Comparison of ENCODE assay signal across 1 cellular context in the genomic region with DNA sequence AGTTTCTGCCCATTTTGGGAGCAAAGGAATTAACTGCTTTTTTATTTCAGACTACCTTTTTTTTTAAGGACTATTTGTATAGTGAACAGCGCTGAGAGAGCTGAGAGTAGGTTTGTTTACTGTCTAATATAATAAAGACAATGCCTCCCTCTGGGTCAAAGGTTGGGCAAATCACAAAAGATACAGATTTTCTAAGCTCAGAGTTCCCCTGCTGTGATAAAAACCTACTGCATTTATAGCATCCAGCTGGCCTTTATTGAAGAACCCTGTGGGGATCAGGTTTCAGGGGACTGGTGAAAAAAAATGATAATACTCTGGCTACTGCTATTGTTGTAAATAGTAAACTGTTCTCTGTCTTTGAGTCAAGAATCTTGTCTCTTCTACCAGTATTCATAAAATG.
TF ChIP-seq lines count a peak whose summit lies in the region.

No MANE protein-coding gene starts in this region.

TF ChIP-seq in WTC11, 78 proteins besides CTCF, POLR2A, EP300 and RAD21 (continued from another document):
- TF ChIP-seq, protein P1, sequence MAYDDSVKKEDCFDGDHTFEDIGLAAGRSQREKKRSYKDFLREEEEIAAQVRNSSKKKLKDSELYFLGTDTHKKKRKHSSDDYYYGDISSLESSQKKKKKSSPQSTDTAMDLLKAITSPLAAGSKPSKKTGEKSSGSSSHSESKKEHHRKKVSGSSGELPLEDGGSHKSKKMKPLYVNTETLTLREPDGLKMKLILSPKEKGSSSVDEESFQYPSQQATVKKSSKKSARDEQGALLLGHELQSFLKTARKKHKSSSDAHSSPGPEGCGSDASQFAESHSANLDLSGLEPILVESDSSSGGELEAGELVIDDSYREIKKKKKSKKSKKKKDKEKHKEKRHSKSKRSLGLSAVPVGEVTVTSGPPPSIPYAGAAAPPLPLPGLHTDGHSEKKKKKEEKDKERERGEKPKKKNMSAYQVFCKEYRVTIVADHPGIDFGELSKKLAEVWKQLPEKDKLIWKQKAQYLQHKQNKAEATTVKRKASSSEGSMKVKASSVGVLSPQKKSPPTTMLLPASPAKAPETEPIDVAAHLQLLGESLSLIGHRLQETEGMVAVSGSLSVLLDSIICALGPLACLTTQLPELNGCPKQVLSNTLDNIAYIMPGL (CRISPR knock-in tag; IDR thresholded peaks at IDR 0.05): no peak
- TF ChIP-seq, protein P2, sequence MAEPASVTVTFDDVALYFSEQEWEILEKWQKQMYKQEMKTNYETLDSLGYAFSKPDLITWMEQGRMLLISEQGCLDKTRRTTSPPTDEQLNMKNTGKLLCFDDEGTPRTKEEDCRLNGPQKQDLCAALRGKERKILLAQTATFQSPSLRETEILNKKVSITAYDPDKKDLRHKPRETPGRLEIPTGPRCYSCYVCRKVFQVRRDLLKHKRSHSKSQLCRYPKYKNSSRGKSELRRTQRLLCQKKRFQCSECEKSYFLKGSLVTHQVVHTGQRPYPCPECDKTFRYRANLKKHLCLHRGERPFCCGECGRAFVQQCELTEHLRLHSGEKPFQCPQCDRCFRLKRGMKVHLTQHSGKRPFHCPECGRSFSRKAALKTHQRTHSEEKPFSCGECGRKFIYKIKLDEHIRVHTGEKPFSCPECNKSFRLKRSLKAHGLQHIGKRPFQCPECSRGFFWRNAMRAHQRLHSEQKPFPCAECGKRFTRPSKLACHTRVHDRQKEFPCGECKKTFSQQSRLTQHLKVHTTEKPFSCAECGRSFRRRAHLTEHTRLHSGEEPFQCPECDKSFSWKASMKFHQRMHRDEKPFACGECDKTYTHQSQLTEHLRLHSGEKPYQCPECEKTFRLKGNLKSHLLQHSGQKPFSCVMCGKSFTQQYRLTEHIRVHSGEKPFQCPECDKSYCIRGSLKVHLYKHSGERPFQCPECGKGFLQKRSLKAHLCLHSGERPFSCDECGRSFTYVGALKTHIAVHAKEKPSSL (CRISPR knock-in tag; conservative IDR thresholded peaks at IDR 0.05): no peak
- TF ChIP-seq FOXP1 (CRISPR knock-in tag; IDR thresholded peaks at IDR 0.05; ENCODE audit: borderline replicate concordance): no peak
- TF ChIP-seq, protein P3, sequence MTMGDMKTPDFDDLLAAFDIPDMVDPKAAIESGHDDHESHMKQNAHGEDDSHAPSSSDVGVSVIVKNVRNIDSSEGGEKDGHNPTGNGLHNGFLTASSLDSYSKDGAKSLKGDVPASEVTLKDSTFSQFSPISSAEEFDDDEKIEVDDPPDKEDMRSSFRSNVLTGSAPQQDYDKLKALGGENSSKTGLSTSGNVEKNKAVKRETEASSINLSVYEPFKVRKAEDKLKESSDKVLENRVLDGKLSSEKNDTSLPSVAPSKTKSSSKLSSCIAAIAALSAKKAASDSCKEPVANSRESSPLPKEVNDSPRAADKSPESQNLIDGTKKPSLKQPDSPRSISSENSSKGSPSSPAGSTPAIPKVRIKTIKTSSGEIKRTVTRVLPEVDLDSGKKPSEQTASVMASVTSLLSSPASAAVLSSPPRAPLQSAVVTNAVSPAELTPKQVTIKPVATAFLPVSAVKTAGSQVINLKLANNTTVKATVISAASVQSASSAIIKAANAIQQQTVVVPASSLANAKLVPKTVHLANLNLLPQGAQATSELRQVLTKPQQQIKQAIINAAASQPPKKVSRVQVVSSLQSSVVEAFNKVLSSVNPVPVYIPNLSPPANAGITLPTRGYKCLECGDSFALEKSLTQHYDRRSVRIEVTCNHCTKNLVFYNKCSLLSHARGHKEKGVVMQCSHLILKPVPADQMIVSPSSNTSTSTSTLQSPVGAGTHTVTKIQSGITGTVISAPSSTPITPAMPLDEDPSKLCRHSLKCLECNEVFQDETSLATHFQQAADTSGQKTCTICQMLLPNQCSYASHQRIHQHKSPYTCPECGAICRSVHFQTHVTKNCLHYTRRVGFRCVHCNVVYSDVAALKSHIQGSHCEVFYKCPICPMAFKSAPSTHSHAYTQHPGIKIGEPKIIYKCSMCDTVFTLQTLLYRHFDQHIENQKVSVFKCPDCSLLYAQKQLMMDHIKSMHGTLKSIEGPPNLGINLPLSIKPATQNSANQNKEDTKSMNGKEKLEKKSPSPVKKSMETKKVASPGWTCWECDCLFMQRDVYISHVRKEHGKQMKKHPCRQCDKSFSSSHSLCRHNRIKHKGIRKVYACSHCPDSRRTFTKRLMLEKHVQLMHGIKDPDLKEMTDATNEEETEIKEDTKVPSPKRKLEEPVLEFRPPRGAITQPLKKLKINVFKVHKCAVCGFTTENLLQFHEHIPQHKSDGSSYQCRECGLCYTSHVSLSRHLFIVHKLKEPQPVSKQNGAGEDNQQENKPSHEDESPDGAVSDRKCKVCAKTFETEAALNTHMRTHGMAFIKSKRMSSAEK (CRISPR knock-in tag; IDR thresholded peaks at IDR 0.05; ENCODE audit: borderline replicate concordance): no peak
- no peak for TF ChIP-seq ZNF121 (CRISPR knock-in tag; IDR thresholded peaks at IDR 0.05)
- no peak for TF ChIP-seq RORB (CRISPR knock-in tag; IDR thresholded peaks at IDR 0.05)
- no peak for TF ChIP-seq EMX1 (CRISPR knock-in tag; IDR thresholded peaks at IDR 0.05)
- TF ChIP-seq ZNF416 (CRISPR knock-in tag; IDR thresholded peaks at IDR 0.05): no peak
- TF ChIP-seq NFYB (CRISPR knock-in tag; conservative IDR thresholded peaks at IDR 0.05; ENCODE audit: low read depth): no peak
- no peak for TF ChIP-seq SMAD4 (CRISPR knock-in tag; IDR thresholded peaks at IDR 0.05)
- no peak for TF ChIP-seq CREB1 (CRISPR knock-in tag; IDR thresholded peaks at IDR 0.05)
- TF ChIP-seq, protein P4, sequence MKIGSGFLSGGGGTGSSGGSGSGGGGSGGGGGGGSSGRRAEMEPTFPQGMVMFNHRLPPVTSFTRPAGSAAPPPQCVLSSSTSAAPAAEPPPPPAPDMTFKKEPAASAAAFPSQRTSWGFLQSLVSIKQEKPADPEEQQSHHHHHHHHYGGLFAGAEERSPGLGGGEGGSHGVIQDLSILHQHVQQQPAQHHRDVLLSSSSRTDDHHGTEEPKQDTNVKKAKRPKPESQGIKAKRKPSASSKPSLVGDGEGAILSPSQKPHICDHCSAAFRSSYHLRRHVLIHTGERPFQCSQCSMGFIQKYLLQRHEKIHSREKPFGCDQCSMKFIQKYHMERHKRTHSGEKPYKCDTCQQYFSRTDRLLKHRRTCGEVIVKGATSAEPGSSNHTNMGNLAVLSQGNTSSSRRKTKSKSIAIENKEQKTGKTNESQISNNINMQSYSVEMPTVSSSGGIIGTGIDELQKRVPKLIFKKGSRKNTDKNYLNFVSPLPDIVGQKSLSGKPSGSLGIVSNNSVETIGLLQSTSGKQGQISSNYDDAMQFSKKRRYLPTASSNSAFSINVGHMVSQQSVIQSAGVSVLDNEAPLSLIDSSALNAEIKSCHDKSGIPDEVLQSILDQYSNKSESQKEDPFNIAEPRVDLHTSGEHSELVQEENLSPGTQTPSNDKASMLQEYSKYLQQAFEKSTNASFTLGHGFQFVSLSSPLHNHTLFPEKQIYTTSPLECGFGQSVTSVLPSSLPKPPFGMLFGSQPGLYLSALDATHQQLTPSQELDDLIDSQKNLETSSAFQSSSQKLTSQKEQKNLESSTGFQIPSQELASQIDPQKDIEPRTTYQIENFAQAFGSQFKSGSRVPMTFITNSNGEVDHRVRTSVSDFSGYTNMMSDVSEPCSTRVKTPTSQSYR (CRISPR knock-in tag; IDR thresholded peaks at IDR 0.05): no peak
- TF ChIP-seq, protein P5, sequence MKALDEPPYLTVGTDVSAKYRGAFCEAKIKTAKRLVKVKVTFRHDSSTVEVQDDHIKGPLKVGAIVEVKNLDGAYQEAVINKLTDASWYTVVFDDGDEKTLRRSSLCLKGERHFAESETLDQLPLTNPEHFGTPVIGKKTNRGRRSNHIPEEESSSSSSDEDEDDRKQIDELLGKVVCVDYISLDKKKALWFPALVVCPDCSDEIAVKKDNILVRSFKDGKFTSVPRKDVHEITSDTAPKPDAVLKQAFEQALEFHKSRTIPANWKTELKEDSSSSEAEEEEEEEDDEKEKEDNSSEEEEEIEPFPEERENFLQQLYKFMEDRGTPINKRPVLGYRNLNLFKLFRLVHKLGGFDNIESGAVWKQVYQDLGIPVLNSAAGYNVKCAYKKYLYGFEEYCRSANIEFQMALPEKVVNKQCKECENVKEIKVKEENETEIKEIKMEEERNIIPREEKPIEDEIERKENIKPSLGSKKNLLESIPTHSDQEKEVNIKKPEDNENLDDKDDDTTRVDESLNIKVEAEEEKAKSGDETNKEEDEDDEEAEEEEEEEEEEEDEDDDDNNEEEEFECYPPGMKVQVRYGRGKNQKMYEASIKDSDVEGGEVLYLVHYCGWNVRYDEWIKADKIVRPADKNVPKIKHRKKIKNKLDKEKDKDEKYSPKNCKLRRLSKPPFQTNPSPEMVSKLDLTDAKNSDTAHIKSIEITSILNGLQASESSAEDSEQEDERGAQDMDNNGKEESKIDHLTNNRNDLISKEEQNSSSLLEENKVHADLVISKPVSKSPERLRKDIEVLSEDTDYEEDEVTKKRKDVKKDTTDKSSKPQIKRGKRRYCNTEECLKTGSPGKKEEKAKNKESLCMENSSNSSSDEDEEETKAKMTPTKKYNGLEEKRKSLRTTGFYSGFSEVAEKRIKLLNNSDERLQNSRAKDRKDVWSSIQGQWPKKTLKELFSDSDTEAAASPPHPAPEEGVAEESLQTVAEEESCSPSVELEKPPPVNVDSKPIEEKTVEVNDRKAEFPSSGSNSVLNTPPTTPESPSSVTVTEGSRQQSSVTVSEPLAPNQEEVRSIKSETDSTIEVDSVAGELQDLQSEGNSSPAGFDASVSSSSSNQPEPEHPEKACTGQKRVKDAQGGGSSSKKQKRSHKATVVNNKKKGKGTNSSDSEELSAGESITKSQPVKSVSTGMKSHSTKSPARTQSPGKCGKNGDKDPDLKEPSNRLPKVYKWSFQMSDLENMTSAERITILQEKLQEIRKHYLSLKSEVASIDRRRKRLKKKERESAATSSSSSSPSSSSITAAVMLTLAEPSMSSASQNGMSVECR (CRISPR knock-in tag; IDR thresholded peaks at IDR 0.05; ENCODE audit: borderline replicate concordance): no peak
- TF ChIP-seq, protein P6, sequence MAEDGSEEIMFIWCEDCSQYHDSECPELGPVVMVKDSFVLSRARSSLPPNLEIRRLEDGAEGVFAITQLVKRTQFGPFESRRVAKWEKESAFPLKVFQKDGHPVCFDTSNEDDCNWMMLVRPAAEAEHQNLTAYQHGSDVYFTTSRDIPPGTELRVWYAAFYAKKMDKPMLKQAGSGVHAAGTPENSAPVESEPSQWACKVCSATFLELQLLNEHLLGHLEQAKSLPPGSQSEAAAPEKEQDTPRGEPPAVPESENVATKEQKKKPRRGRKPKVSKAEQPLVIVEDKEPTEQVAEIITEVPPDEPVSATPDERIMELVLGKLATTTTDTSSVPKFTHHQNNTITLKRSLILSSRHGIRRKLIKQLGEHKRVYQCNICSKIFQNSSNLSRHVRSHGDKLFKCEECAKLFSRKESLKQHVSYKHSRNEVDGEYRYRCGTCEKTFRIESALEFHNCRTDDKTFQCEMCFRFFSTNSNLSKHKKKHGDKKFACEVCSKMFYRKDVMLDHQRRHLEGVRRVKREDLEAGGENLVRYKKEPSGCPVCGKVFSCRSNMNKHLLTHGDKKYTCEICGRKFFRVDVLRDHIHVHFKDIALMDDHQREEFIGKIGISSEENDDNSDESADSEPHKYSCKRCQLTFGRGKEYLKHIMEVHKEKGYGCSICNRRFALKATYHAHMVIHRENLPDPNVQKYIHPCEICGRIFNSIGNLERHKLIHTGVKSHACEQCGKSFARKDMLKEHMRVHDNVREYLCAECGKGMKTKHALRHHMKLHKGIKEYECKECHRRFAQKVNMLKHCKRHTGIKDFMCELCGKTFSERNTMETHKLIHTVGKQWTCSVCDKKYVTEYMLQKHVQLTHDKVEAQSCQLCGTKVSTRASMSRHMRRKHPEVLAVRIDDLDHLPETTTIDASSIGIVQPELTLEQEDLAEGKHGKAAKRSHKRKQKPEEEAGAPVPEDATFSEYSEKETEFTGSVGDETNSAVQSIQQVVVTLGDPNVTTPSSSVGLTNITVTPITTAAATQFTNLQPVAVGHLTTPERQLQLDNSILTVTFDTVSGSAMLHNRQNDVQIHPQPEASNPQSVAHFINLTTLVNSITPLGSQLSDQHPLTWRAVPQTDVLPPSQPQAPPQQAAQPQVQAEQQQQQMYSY (CRISPR knock-in tag; IDR thresholded peaks at IDR 0.05): no peak
